20 cellular contexts compared by ENCODE assay signal in genomic region chr14:75568791-75569190, GRCh38. TPM values are rescaled to one million over a fixed set of nuclear protein-coding genes. Genes with fewer than 3 reads are reported as not detected.
DNase-seq lines count a peak whose midpoint lies in the region; ATAC-seq, FAIRE-seq and TF ChIP-seq lines count a peak whose summit lies in the region.
"Had no signal": no experiment of that assay in that cellular context is flagged by ENCODE, and none has a peak within 500 bp of the region (broad histone marks: within the 10 kb centered on the region; RNA-seq: fewer than 3 reads in every experiment).

No MANE protein-coding gene starts in this region.

- H3K36me3 Mint-ChIP-seq in activated CD8-positive, alpha-beta memory T cell treated with anti-CD3 and anti-CD28 coated beads, Interleukin-2, amount 10 ng/mL, durations not matched to agents 7 days and 5 days, result no peaks in the 10 kb centered on the region
- peaks cover 4% of the 10 kb centered on the region for H3K36me3 Mint-ChIP-seq in activated CD4-positive, alpha-beta memory T cell treated with anti-CD3 and anti-CD28 coated beads, Interleukin-2, amount 10 ng/mL, durations not matched to agents 7 days and 5 days (ENCODE audit: low read depth)
- H3K36me3 Mint-ChIP-seq: memory B cell had no signal

- H3K4me1 ChIP-seq in parathyroid adenoma (peaks cover 41% of the 10 kb centered on the region), mucosa of descending colon (ENCODE audit: low read depth) (no peaks in the 10 kb centered on the region)
- H3K4me1 ChIP-seq: testis had no signal

- no peaks in the 10 kb centered on the region for H3K27me3 Mint-ChIP-seq in activated CD8-positive, alpha-beta memory T cell treated with anti-CD3 and anti-CD28 coated beads, Interleukin-2, amount 10 ng/mL, durations not matched to agents 7 days and 5 days
- H3K27me3 Mint-ChIP-seq in activated CD4-positive, alpha-beta memory T cell treated with anti-CD3 and anti-CD28 coated beads, Interleukin-2, amount 10 ng/mL, durations not matched to agents 7 days and 5 days, result no peaks in the 10 kb centered on the region
- H3K27me3 Mint-ChIP-seq: activated naive CD8-positive, alpha-beta T cell treated with anti-CD3 and anti-CD28 coated beads for 36 hours had no signal

- H3K27ac Mint-ChIP-seq in activated CD8-positive, alpha-beta memory T cell treated with anti-CD3 and anti-CD28 coated beads, Interleukin-2, amount 10 ng/mL, durations not matched to agents 7 days and 5 days, result peak overlapping the region; percentile 56
- peak overlapping the region; percentile 64 for H3K27ac Mint-ChIP-seq in activated CD4-positive, alpha-beta memory T cell treated with anti-CD3 and anti-CD28 coated beads, Interleukin-2, amount 10 ng/mL, durations not matched to agents 7 days and 5 days
- H3K27ac Mint-ChIP-seq: activated naive CD8-positive, alpha-beta T cell treated with anti-CD3 and anti-CD28 coated beads for 36 hours; memory B cell had no signal

- peak overlapping the region; percentile 63 for H3K4me2 ChIP-seq in parathyroid adenoma (ENCODE audit: low read length)
- H3K4me2 ChIP-seq: BLaER1 treated with 17β-estradiol and CSF1 and Interleukin-3, amounts not matched to agents 10 nM and 100 nM had no signal

- H3K9me3 ChIP-seq in parathyroid adenoma (ENCODE audit: control insufficient read depth, low read length) (no peaks in the 10 kb centered on the region), mucosa of descending colon (no peaks in the 10 kb centered on the region)
- H3K9me3 ChIP-seq: BLaER1 treated with 17β-estradiol and CSF1 and Interleukin-3, amounts not matched to agents 10 nM and 100 nM; testis had no signal

- ATAC-seq in activated CD8-positive, alpha-beta memory T cell treated with anti-CD3 and anti-CD28 coated beads, Interleukin-2, amount 10 ng/mL, durations not matched to agents 7 days and 5 days, result peak; percentile 38
- ATAC-seq in HG02798 (IDR thresholded peaks at IDR 0.05; ENCODE audit: poor library complexity, unreplicated experiment) (no peak), mucosa of descending colon (no peak)

- TF ChIP-seq CTCF in parathyroid adenoma (IDR thresholded peaks at IDR 0.05) (no peak), mucosa of descending colon (IDR thresholded peaks at IDR 0.05) (no peak)

- H2AFZ ChIP-seq in parathyroid adenoma, result peak overlapping the region; percentile 79

- intact Hi-C loops in mucosa of descending colon (cut with DNase I, micrococcal nuclease), result no loop called here

- no peaks in the 10 kb centered on the region for H3K9me3 Mint-ChIP-seq in activated CD8-positive, alpha-beta memory T cell treated with anti-CD3 and anti-CD28 coated beads, Interleukin-2, amount 10 ng/mL, durations not matched to agents 7 days and 5 days (ENCODE audit: low read depth)
- no peaks in the 10 kb centered on the region for H3K9me3 Mint-ChIP-seq in activated CD4-positive, alpha-beta memory T cell treated with anti-CD3 and anti-CD28 coated beads, Interleukin-2, amount 10 ng/mL, durations not matched to agents 7 days and 5 days
- H3K9me3 Mint-ChIP-seq: memory B cell had no signal

- H3K4me3 ChIP-seq in parathyroid adenoma (ENCODE audit: low read depth, low read length) (no peak overlapping the region), mucosa of descending colon (no peak overlapping the region)
- H3K4me3 ChIP-seq: BLaER1 treated with 17β-estradiol and CSF1 and Interleukin-3, amounts not matched to agents 10 nM and 100 nM; testis had no signal

- no peak for DNase-seq in activated CD8-positive, alpha-beta memory T cell treated with anti-CD3 and anti-CD28 coated beads, Interleukin-2, amount 10 ng/mL, durations not matched to agents 7 days and 5 days
- DNase-seq in activated CD8-positive, alpha-beta memory T cell treated with anti-CD3 and anti-CD28 coated beads, Interleukin-2, amount 50 U/mL, for 48 hours, result no peak
- DNase-seq in GM19239 (ENCODE audit: insufficient read length, low spot score) (no peak), HEK293T (ENCODE audit: extremely low spot score) (no peak), mucosa of descending colon (no peak)
- no peak for DNase-seq in activated CD4-positive, alpha-beta memory T cell treated with anti-CD3 and anti-CD28 coated beads, Interleukin-2, amount 10 ng/mL, durations not matched to agents 7 days and 5 days
- DNase-seq: ACHN; activated naive CD8-positive, alpha-beta T cell treated with anti-CD3 and anti-CD28 coated beads for 36 hours; H7; head of caudate nucleus; IMR-90; NCI-H1417 treated with DMSO at 0.1 percent for 48 hours; occipital lobe; testis had no signal

- FAIRE-seq in GM19239 (lab: Jason Lieb, UNC), result peak; percentile 26
- FAIRE-seq: D721Med had no signal

- CTCF ChIA-PET in activated CD8-positive, alpha-beta memory T cell treated with anti-CD3 and anti-CD28 coated beads, Interleukin-2, amount 10 ng/mL, durations not matched to agents 7 days and 5 days (lab: Charles Lee), result interaction anchor here (0.8 to 1.6 kb wide), 8 partner anchors 9 to 86 kb away, joined by 3 to 15 read pairs (median 4); partner anchors contain the start of gene FLVCR2
- CTCF ChIA-PET in activated CD4-positive, alpha-beta memory T cell treated with anti-CD3 and anti-CD28 coated beads, Interleukin-2, amount 10 ng/mL, durations not matched to agents 7 days and 5 days (lab: Charles Lee), result interaction anchor here (0.7 to 2.5 kb wide), 6 partner anchors 9 to 92 kb away, joined by 3 to 27 read pairs (median 3); partner anchors contain the start of genes ERG28 and FLVCR2
- CTCF ChIA-PET in HEK293T (lab: Yijun Ruan, JAX), result interaction anchor here (0.7 kb wide), 1 partner anchor 80 kb away, joined by 3 read pairs; no protein-coding TSS in a partner anchor

- no peak overlapping the region for H3K9ac ChIP-seq in parathyroid adenoma
- H3K9ac ChIP-seq: BLaER1 treated with 17β-estradiol and CSF1 and Interleukin-3, amounts not matched to agents 10 nM and 100 nM had no signal

- POLR2A ChIA-PET in activated CD4-positive, alpha-beta memory T cell treated with anti-CD3 and anti-CD28 coated beads, Interleukin-2, amount 10 ng/mL, durations not matched to agents 7 days and 5 days (lab: Charles Lee), result interaction anchor here (0.7 to 1.5 kb wide), 6 partner anchors 8 to 47 kb away, joined by 3 to 5 read pairs (median 4); partner anchors contain the start of gene BATF
- POLR2A ChIA-PET in HEK293T (lab: Yijun Ruan, JAX), result interaction anchor here (1.0 kb wide), 1 partner anchor 92 kb away, joined by 3 read pairs; the partner anchor contains the start of gene ERG28

- no peaks in the 10 kb centered on the region for H3K27me3 ChIP-seq in parathyroid adenoma (ENCODE audit: control insufficient read depth, insufficient read depth, low read length)
- H3K27me3 ChIP-seq: BLaER1 treated with 17β-estradiol and CSF1 and Interleukin-3, amounts not matched to agents 10 nM and 100 nM; testis had no signal

- H3K4me1 Mint-ChIP-seq in activated CD8-positive, alpha-beta memory T cell treated with anti-CD3 and anti-CD28 coated beads, Interleukin-2, amount 10 ng/mL, durations not matched to agents 7 days and 5 days, result peaks cover 51% of the 10 kb centered on the region
- H3K4me1 Mint-ChIP-seq in activated CD4-positive, alpha-beta memory T cell treated with anti-CD3 and anti-CD28 coated beads, Interleukin-2, amount 10 ng/mL, durations not matched to agents 7 days and 5 days, result peaks cover 64% of the 10 kb centered on the region

- H3K36me3 ChIP-seq in parathyroid adenoma (ENCODE audit: control insufficient read depth, insufficient read depth, low read length) (no peaks in the 10 kb centered on the region), mucosa of descending colon (ENCODE audit: low read depth) (no peaks in the 10 kb centered on the region)
- H3K36me3 ChIP-seq: BLaER1 treated with 17β-estradiol and CSF1 and Interleukin-3, amounts not matched to agents 10 nM and 100 nM had no signal

- no peaks in the 10 kb centered on the region for H3K79me2 ChIP-seq in parathyroid adenoma

- no peak overlapping the region for H3K4me3 Mint-ChIP-seq in activated CD8-positive, alpha-beta memory T cell treated with anti-CD3 and anti-CD28 coated beads, Interleukin-2, amount 10 ng/mL, durations not matched to agents 7 days and 5 days
- H3K4me3 Mint-ChIP-seq in activated CD4-positive, alpha-beta memory T cell treated with anti-CD3 and anti-CD28 coated beads, Interleukin-2, amount 10 ng/mL, durations not matched to agents 7 days and 5 days, result no peak overlapping the region
- H3K4me3 Mint-ChIP-seq: activated naive CD8-positive, alpha-beta T cell treated with anti-CD3 and anti-CD28 coated beads for 36 hours; memory B cell had no signal

- H3K27ac ChIP-seq in parathyroid adenoma, result peak overlapping the region; percentile 81
- H3K27ac ChIP-seq: BLaER1 treated with 17β-estradiol and CSF1 and Interleukin-3, amounts not matched to agents 10 nM and 100 nM; testis had no signal

TF ChIP-seq in HEK293T, 16 proteins besides CTCF, POLR2A, EP300 and RAD21 (continues in another document):
- TF ChIP-seq HDGF (IDR thresholded peaks at IDR 0.05; ENCODE audit: borderline replicate concordance) (no peak), L3MBTL2 (conservative IDR thresholded peaks at IDR 0.05) (no peak), NFRKB (IDR thresholded peaks at IDR 0.05) (no peak), PKNOX1 (IDR thresholded peaks at IDR 0.05) (no peak), SP1 (IDR thresholded peaks at IDR 0.05) (no peak), TARDBP (IDR thresholded peaks at IDR 0.05) (no peak), FOXA1 (IDR thresholded peaks at IDR 0.05) (no peak), LEF1 (IDR thresholded peaks at IDR 0.05; ENCODE audit: borderline replicate concordance) (no peak), FOXM1 (IDR thresholded peaks at IDR 0.05; ENCODE audit: borderline replicate concordance) (no peak), SUZ12 (IDR thresholded peaks at IDR 0.05) (no peak)

RNA-seq across cellular contexts. Expression of gene FLVCR2, which starts 9.6 kb away (rescaled TPM):
- total RNA-seq in activated CD8-positive, alpha-beta memory T cell treated with anti-CD3 and anti-CD28 coated beads, Interleukin-2, amount 10 ng/mL, durations not matched to agents 7 days and 5 days, result 1 to 10 TPM; 2.1 to 5.8 TPM
- total RNA-seq in activated CD4-positive, alpha-beta memory T cell treated with anti-CD3 and anti-CD28 coated beads, Interleukin-2, amount 10 ng/mL, durations not matched to agents 7 days and 5 days, result 1 to 10 TPM; 1.3 to 3.0 TPM
- 10 to 100 TPM; 19.2 to 37.5 (median 35.3) TPM for total RNA-seq in mucosa of descending colon

RNA-seq across cellular contexts. Expression of gene BATF, which starts 46.5 kb away (rescaled TPM):
- total RNA-seq in activated CD8-positive, alpha-beta memory T cell treated with anti-CD3 and anti-CD28 coated beads, Interleukin-2, amount 10 ng/mL, durations not matched to agents 7 days and 5 days, result 10 to 100 TPM; 74.6 to 81.3 TPM
- 10 to 100 TPM; 63.0 to 66.1 TPM for total RNA-seq in activated CD4-positive, alpha-beta memory T cell treated with anti-CD3 and anti-CD28 coated beads, Interleukin-2, amount 10 ng/mL, durations not matched to agents 7 days and 5 days
- total RNA-seq in mucosa of descending colon, result 1 to 10 TPM; 1.7 to 3.0 (median 2.3) TPM
- total RNA-seq: H7, IMR-90, renal cortical epithelial cell had no signal

Comparison
In these comparisons a context has a peak if more than half of its experiments do, and no peak if none do; other contexts are left out.
1. RNA of gene BATF, which starts 46.5 kb away (total RNA-seq): 74.6 to 81.3 TPM in activated CD8-positive, alpha-beta memory T cell treated with anti-CD3 and anti-CD28 coated beads, Interleukin-2, amount 10 ng/mL, durations not matched to agents 7 days and 5 days and 63.0 to 66.1 TPM in activated CD4-positive, alpha-beta memory T cell treated with anti-CD3 and anti-CD28 coated beads, Interleukin-2, amount 10 ng/mL, durations not matched to agents 7 days and 5 days; 1.7 to 3.0 TPM in mucosa of descending colon; every median in the first group is over 10 times any median in the second.